ENCODE assay signal across 8 cellular contexts in genomic region chr2:45611020-45611737, GRCh38. TPM values are rescaled to one million over a fixed set of nuclear protein-coding genes. Genes with fewer than 3 reads are reported as not detected.
DNase-seq lines count a peak whose midpoint lies in the region; ATAC-seq, FAIRE-seq and TF ChIP-seq lines count a peak whose summit lies in the region.

Gene SRBD1, minus strand, starts transcription at chr2:45611267. Its CDS starts 5,826 bp downstream, at chr2:45605441.

- peaks cover 0 to 22% (median 13%) of the 10 kb centered on the region in 12 donors for H3K4me1 ChIP-seq in heart left ventricle
- peaks cover 10 to 32% (median 14%) of the 10 kb centered on the region in 4 donors for H3K4me1 ChIP-seq in upper lobe of left lung

- intact Hi-C loops in heart left ventricle (cut with DNase I), result loop anchor here in 1 of 10 donors (2.0 kb wide), 1 partner anchor 26 kb away; no protein-coding TSS in a partner anchor
- intact Hi-C loops in posterior cingulate gyrus (cut with DNase I), result no loop called here

- WGBS in heart left ventricle, 4 donors, result 2 to 4% (median 2%) methylated on average over 29 to 43 of the region's 43 CpGs
- 3 to 4% methylated on average over 19 to 43 of the region's 43 CpGs for WGBS in upper lobe of left lung, 2 donors

- peak in 1 of 4 donors; percentile 61 for TF ChIP-seq EP300 in upper lobe of left lung (IDR thresholded peaks at IDR 0.05)

- H3K4me3 ChIP-seq in heart left ventricle (peak within 1 kb of the TSS; percentile 64 to 89 (median 78)), upper lobe of left lung (peak within 1 kb of the TSS; percentile 79 to 98 (median 85))

- peak within 1 kb of the TSS; percentile 51 to 95 (median 90) for H3K27ac ChIP-seq in heart left ventricle
- H3K27ac ChIP-seq in upper lobe of left lung, result peak within 1 kb of the TSS; percentile 85 to 97 (median 89)

- no peaks in the 10 kb centered on the region for H3K36me3 ChIP-seq in heart left ventricle
- H3K36me3 ChIP-seq in upper lobe of left lung, result no peaks in the 10 kb centered on the region

- peak; percentile 84 for TF ChIP-seq POLR2A in GM12892 (IDR thresholded peaks at IDR 0.05; ENCODE audit: low read depth, low read length)
- peak in 1 of 2 donors; percentile 66 for TF ChIP-seq POLR2A in heart left ventricle (IDR thresholded peaks at IDR 0.05)
- TF ChIP-seq POLR2A in upper lobe of left lung (IDR thresholded peaks at IDR 0.05), result peak in 3 of 4 donors; percentile 27 to 68 (median 31)

- H3K9me3 ChIP-seq in heart left ventricle (no peaks in the 10 kb centered on the region), upper lobe of left lung (no peaks in the 10 kb centered on the region)

- peak in 2 of 12 donors; percentile 2 to 18 for TF ChIP-seq CTCF in heart left ventricle (IDR thresholded peaks at IDR 0.05)
- peak in 2 of 6 experiments; percentile 4 to 16 for TF ChIP-seq CTCF in upper lobe of left lung (IDR thresholded peaks at IDR 0.05)

- H3K27me3 ChIP-seq in heart left ventricle (no peaks in the 10 kb centered on the region), upper lobe of left lung (no peaks in the 10 kb centered on the region)

- peak; percentile 92 for ATAC-seq in HG02852 (IDR thresholded peaks at IDR 0.05; ENCODE audit: unreplicated experiment)
- peak; percentile 97 to 98 (median 98) for ATAC-seq in heart left ventricle
- ATAC-seq in upper lobe of left lung (ENCODE audit: low FRiP score in 2 of 2), result peak; percentile 98 to 99

- FAIRE-seq in GM12892 (lab: Jason Lieb, UNC), result peak; percentile 98

- peak; percentile 65 for DNase-seq in GM12892 (ENCODE audit: insufficient read length)
- DNase-seq in NCI-H146 (lab: John Stamatoyannopoulos, UW), result peak; percentile 96
- DNase-seq in T-helper 1 cell, result peak; percentile 70 to 94 (median 78)
- peak; percentile 90 for DNase-seq in amniotic epithelial cell (ENCODE audit: low read depth)
- DNase-seq in heart left ventricle, result peak; percentile 92 to 98 (median 96)
- peak; percentile 91 to 99 (median 95) for DNase-seq in posterior cingulate gyrus
- DNase-seq in upper lobe of left lung, result peak; percentile 97 to 99

RNA-seq across cellular contexts. Expression of gene SRBD1, which starts in this region (rescaled TPM):
- 11.9 TPM for polyA plus RNA-seq in GM12892 (2012; ENCODE audit: missing spikeins)
- total RNA-seq in heart left ventricle (10 to 100 TPM in 6 of 9 donors, 1 to 10 TPM in 3; 4.6 to 16.9 (median 11.2) TPM), upper lobe of left lung (10 to 100 TPM; 16.4 to 38.3 (median 19.0) TPM)
- 1 to 10 TPM; 3.0 to 3.8 TPM for polyA plus RNA-seq in heart left ventricle

Comparison
In these comparisons a context has a peak if more than half of its experiments do, and no peak if none do; other contexts are left out.
1. Peak in every context shown above with its lines: DNase-seq, ATAC-seq, H3K4me3 ChIP-seq and H3K27ac ChIP-seq.